1 cellular context compared by ENCODE assay signal in the genomic region with DNA sequence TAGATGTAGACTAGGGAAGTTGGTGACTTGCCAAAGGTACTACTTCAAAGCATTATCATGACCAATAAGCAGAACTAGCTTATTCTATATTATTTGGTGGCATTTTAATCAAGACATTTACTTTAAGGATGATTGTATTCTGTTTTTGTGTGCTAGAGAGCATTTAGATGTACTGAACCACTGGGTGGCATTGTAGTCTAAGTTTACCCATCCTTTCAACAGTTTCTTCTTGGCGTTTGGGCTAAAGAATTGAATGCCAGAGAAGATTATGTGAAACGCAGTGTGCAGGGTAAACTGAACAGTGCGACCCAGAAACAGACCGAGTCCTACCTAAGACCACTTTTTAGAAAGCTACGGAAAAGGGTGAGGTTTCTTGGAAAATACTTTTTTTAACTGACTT.
TF ChIP-seq lines count a peak whose summit lies in the region.

No MANE protein-coding gene starts in this region.

TF ChIP-seq in SK-N-SH treated with all-trans-retinoic acid at 6 μM for 48 hours, 23 proteins besides CTCF, POLR2A, EP300 and RAD21 (continued from another document):
- TF ChIP-seq ZFP3 (CRISPR knock-in tag; IDR thresholded peaks at IDR 0.05) (no peak), ZNF8 (CRISPR knock-in tag; IDR thresholded peaks at IDR 0.05) (no peak), ZC3H10 (CRISPR knock-in tag; IDR thresholded peaks at IDR 0.05) (no peak), PPARA (CRISPR knock-in tag; IDR thresholded peaks at IDR 0.05; ENCODE audit: borderline replicate concordance) (no peak)
TF ChIP-seq in SK-N-SH treated with all-trans-retinoic acid at 6 μM for 48 hours: peak in this region for 0.
